21 cellular contexts compared by ENCODE assay signal in the genomic region with DNA sequence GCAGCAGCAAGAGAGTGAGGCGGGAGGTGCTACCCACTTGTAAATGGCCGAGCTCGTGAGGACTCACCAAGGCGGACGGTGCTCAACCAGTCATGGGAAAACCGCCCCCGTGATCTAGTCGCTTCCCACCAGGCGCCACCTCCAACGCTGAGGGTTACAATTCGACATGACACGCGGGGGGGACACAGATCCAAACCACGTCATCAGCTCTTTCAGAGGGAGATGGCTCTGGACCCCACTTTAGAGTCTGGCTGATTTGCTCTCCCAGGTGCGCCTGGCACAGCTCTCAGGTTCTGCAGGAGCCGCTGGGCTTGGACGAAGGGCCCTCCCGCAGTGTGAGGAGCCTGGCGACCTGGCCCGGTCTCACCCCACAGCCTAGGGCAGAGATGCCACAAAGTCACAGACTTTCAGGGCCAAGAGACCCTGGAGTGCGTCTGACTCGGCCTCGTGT. TPM values are rescaled to one million over a fixed set of nuclear protein-coding genes. Genes with fewer than 3 reads are reported as not detected.
"Had no signal": no experiment of that assay in that cellular context is flagged by ENCODE, and none has a peak within 500 bp of the region (broad histone marks: within the 10 kb centered on the region; RNA-seq: fewer than 3 reads in every experiment).

No MANE protein-coding gene starts in this region.

- H3K27ac ChIP-seq: dorsolateral prefrontal cortex, heart left ventricle, hepatocyte, lower lobe of right lung, psoas muscle, right lobe of liver, stomach, thyroid gland, vagina had no signal

- ATAC-seq: heart left ventricle; left colon; left ventricle myocardium superior; lower lobe of right lung; naive thymus-derived CD8-positive, alpha-beta T cell; psoas muscle; right lobe of liver; stimulated activated effector memory CD8-positive, alpha-beta T cell treated with anti-CD3 and anti-CD28 coated beads, Interleukin-12 subunit alpha, Interleukin-12 subunit beta, amount 100 ng/mL, for 72 hours had no signal

- H3K4me3 ChIP-seq: dorsolateral prefrontal cortex, heart left ventricle, hepatocyte, lower lobe of right lung, psoas muscle, right lobe of liver, smooth muscle cell, stomach, thyroid gland, vagina had no signal

- H3K4me1 ChIP-seq: psoas muscle, vagina had no signal

- DNase-seq: dorsolateral prefrontal cortex; effector CD4-positive, alpha-beta T cell; heart left ventricle; left colon; left ventricle myocardium superior; lower lobe of right lung; naive thymus-derived CD8-positive, alpha-beta T cell; stimulated activated CD4-positive, alpha-beta T cell treated with anti-CD3 and anti-CD28 coated beads, Interleukin-2, amount 100 ng/mL, for 24 hours; stimulated activated CD4-positive, alpha-beta T cell treated with anti-CD3 and anti-CD28 coated beads, Interleukin-4, amount 100 ng/mL, for 24 hours; stimulated activated naive CD4-positive, alpha-beta T cell treated with Interleukin-2 at 50 U/mL for 16 hours; stomach; thyroid gland; trophoblast cell had no signal

- H3K79me2 ChIP-seq: hepatocyte had no signal

- H3K4me2 ChIP-seq: hepatocyte, smooth muscle cell had no signal

- H2AFZ ChIP-seq: hepatocyte had no signal

- H3K9me3 ChIP-seq: heart left ventricle, lower lobe of right lung, psoas muscle, right lobe of liver, stomach, thyroid gland, vagina had no signal

- H3K36me3 ChIP-seq: heart left ventricle, lower lobe of right lung, right lobe of liver, stomach, thyroid gland, vagina had no signal

- H3K27me3 ChIP-seq: hepatocyte, right lobe of liver, thyroid gland, vagina had no signal

RNA-seq across cellular contexts. Expression of a gene that starts 21.1 kb away (rescaled TPM):
- total RNA-seq: fibroblast of villous mesenchyme, osteocyte had no signal
- polyA plus RNA-seq: naive thymus-derived CD8-positive, alpha-beta T cell had no signal
